In the genomic region with DNA sequence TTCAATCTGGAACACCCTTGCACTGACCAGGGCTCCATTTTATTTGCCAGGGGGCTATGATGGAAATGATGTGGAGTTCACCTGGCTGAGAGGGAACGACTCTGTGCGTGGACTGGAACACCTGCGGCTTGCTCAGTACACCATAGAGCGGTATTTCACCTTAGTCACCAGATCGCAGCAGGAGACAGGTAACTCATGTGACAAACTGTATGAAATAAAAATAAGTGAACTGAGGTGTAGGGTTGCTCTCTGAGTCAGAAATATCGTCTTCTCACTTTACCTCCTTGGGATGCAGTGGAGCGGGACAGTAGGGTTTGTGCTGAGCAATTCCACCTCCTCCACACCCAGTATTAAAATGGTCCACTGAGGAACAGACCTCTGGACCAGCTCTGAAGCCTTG, we compare ENCODE assay signal across 33 cellular contexts. TPM values are rescaled to one million over a fixed set of nuclear protein-coding genes. Genes with fewer than 3 reads are reported as not detected.
"Had no signal": no experiment of that assay in that cellular context is flagged by ENCODE, and none has a peak within 500 bp of the region (broad histone marks: within the 10 kb centered on the region; RNA-seq: fewer than 3 reads in every experiment).

No MANE protein-coding gene starts in this region.

- DNase-seq: activated CD4-positive, alpha-beta memory T cell treated with anti-CD3 and anti-CD28 coated beads for 36 hours; activated CD4-positive, alpha-beta T cell treated with anti-CD3 and anti-CD28 coated beads for 36 hours; activated CD4-positive, alpha-beta T cell treated with anti-CD3 and anti-CD28 coated beads, Interleukin-2, amount 10 ng/mL, durations not matched to agents 24 days and 14 days; activated CD4-positive, CD25-positive, alpha-beta regulatory T cell; activated CD4-positive, CD25-positive, alpha-beta regulatory T cell treated with anti-CD3 and anti-CD28 coated beads, Interleukin-2, amount 50 U/mL, for 72 hours; activated CD8-positive, alpha-beta memory T cell treated with anti-CD3 and anti-CD28 coated beads, Interleukin-2, amount 10 ng/mL, durations not matched to agents 7 days and 5 days; activated CD8-positive, alpha-beta memory T cell treated with anti-CD3 and anti-CD28 coated beads, Interleukin-2, amount 50 U/mL, for 4 hours; activated CD8-positive, alpha-beta T cell treated with anti-CD3 and anti-CD28 coated beads, Interleukin-2, amount 10 ng/mL, durations not matched to agents 7 days and 5 days; activated effector memory CD4-positive, alpha-beta T cell treated with anti-CD3 and anti-CD28 coated beads, Interleukin-2, amount 50 U/mL, for 16 hours; activated naive CD4-positive, alpha-beta T cell treated with anti-CD3 and anti-CD28 coated beads for 36 hours; activated naive CD8-positive, alpha-beta T cell treated with anti-CD3 and anti-CD28 coated beads for 36 hours; activated naive CD8-positive, alpha-beta T cell treated with anti-CD3 and anti-CD28 coated beads, Interleukin-2, amount 50 U/mL, for 24 hours; activated T-cell treated with anti-CD3 and anti-CD28 coated beads, Interleukin-2, amount 50 U/mL, for 1 hour; activated T-cell treated with anti-CD3 and anti-CD28 coated beads, Interleukin-2, amount 50 U/mL, for 48 hours; adrenal gland; amygdala; aorta; body of pancreas; caudate nucleus; cortex of kidney; dermis blood vessel endothelial cell; effector CD4-positive, alpha-beta T cell; effector memory CD8-positive, alpha-beta T cell; erythroblast; foreskin keratinocyte; gastrocnemius medialis; glutamatergic neuron; heart left ventricle; T-helper 2 cell had no signal

RNA-seq across cellular contexts. Expression of a gene that starts 22.1 kb away (rescaled TPM):
- total RNA-seq: activated CD4-positive, alpha-beta memory T cell treated with anti-CD3 and anti-CD28 coated beads for 36 hours; activated CD4-positive, alpha-beta T cell treated with anti-CD3 and anti-CD28 coated beads for 36 hours; activated CD4-positive, alpha-beta T cell treated with anti-CD3 and anti-CD28 coated beads, Interleukin-2, amount 10 ng/mL, durations not matched to agents 24 days and 14 days; activated CD8-positive, alpha-beta memory T cell treated with anti-CD3 and anti-CD28 coated beads for 36 hours; activated CD8-positive, alpha-beta memory T cell treated with anti-CD3 and anti-CD28 coated beads, Interleukin-2, amount 10 ng/mL, durations not matched to agents 7 days and 5 days; activated CD8-positive, alpha-beta T cell treated with anti-CD3 and anti-CD28 coated beads, Interleukin-2, amount 10 ng/mL, durations not matched to agents 7 days and 5 days; activated naive CD4-positive, alpha-beta T cell treated with anti-CD3 and anti-CD28 coated beads for 36 hours; activated naive CD8-positive, alpha-beta T cell treated with anti-CD3 and anti-CD28 coated beads for 36 hours; activated T-helper 1 cell treated with anti-CD3 and anti-CD28 coated beads, Interleukin-12 subunit alpha, Interleukin-12 subunit beta, Interleukin-2, Interleukin-4 antibody, amounts not matched to agents 30 ng/mL and 10 ng/mL and 1 ng/mL, durations not matched to agents 14 hours and 24 hours and 36 hours; activated T-helper 2 cell treated with anti-CD3 and anti-CD28 coated beads, Interferon-gamma antibody, Interleukin-2, Interleukin-4, amounts not matched to agents 10 μg/mL and 5 μg/mL and 100 μg/mL, durations not matched to agents 14 hours and 24 hours and 36 hours; chondrocyte; foreskin keratinocyte; gastrocnemius medialis had no signal

RNA-seq across cellular contexts. Expression of a gene that starts 56.2 kb away (rescaled TPM):
- total RNA-seq: activated CD4-positive, alpha-beta memory T cell treated with anti-CD3 and anti-CD28 coated beads for 36 hours; activated CD4-positive, alpha-beta T cell treated with anti-CD3 and anti-CD28 coated beads for 36 hours; activated CD4-positive, alpha-beta T cell treated with anti-CD3 and anti-CD28 coated beads, Interleukin-2, amount 10 ng/mL, durations not matched to agents 24 days and 14 days; activated CD8-positive, alpha-beta memory T cell treated with anti-CD3 and anti-CD28 coated beads for 36 hours; activated CD8-positive, alpha-beta memory T cell treated with anti-CD3 and anti-CD28 coated beads, Interleukin-2, amount 10 ng/mL, durations not matched to agents 7 days and 5 days; activated naive CD4-positive, alpha-beta T cell treated with anti-CD3 and anti-CD28 coated beads for 36 hours; activated T-helper 1 cell treated with anti-CD3 and anti-CD28 coated beads, Interleukin-12 subunit alpha, Interleukin-12 subunit beta, Interleukin-2, Interleukin-4 antibody, amounts not matched to agents 30 ng/mL and 10 ng/mL and 1 ng/mL, durations not matched to agents 14 hours and 24 hours and 36 hours; activated T-helper 2 cell treated with anti-CD3 and anti-CD28 coated beads, Interferon-gamma antibody, Interleukin-2, Interleukin-4, amounts not matched to agents 10 μg/mL and 5 μg/mL and 100 μg/mL, durations not matched to agents 14 hours and 24 hours and 36 hours had no signal
